In genomic region chr10:24724381-24725228, GRCh38 we compare ENCODE assay signal across 1 cellular context.
TF ChIP-seq lines count a peak whose summit lies in the region.

No MANE protein-coding gene starts in this region.

TF ChIP-seq in HepG2, 621 proteins besides CTCF, POLR2A, EP300 and RAD21 (continued from another document and continues in another):
- TF ChIP-seq, protein P1, sequence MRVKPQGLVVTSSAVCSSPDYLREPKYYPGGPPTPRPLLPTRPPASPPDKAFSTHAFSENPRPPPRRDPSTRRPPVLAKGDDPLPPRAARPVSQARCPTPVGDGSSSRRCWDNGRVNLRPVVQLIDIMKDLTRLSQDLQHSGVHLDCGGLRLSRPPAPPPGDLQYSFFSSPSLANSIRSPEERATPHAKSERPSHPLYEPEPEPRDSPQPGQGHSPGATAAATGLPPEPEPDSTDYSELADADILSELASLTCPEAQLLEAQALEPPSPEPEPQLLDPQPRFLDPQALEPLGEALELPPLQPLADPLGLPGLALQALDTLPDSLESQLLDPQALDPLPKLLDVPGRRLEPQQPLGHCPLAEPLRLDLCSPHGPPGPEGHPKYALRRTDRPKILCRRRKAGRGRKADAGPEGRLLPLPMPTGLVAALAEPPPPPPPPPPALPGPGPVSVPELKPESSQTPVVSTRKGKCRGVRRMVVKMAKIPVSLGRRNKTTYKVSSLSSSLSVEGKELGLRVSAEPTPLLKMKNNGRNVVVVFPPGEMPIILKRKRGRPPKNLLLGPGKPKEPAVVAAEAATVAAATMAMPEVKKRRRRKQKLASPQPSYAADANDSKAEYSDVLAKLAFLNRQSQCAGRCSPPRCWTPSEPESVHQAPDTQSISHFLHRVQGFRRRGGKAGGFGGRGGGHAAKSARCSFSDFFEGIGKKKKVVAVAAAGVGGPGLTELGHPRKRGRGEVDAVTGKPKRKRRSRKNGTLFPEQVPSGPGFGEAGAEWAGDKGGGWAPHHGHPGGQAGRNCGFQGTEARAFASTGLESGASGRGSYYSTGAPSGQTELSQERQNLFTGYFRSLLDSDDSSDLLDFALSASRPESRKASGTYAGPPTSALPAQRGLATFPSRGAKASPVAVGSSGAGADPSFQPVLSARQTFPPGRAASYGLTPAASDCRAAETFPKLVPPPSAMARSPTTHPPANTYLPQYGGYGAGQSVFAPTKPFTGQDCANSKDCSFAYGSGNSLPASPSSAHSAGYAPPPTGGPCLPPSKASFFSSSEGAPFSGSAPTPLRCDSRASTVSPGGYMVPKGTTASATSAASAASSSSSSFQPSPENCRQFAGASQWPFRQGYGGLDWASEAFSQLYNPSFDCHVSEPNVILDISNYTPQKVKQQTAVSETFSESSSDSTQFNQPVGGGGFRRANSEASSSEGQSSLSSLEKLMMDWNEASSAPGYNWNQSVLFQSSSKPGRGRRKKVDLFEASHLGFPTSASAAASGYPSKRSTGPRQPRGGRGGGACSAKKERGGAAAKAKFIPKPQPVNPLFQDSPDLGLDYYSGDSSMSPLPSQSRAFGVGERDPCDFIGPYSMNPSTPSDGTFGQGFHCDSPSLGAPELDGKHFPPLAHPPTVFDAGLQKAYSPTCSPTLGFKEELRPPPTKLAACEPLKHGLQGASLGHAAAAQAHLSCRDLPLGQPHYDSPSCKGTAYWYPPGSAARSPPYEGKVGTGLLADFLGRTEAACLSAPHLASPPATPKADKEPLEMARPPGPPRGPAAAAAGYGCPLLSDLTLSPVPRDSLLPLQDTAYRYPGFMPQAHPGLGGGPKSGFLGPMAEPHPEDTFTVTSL (CRISPR knock-in tag; IDR thresholded peaks at IDR 0.05; ENCODE audit: borderline replicate concordance): no peak
- TF ChIP-seq HMG20A (CRISPR knock-in tag; IDR thresholded peaks at IDR 0.05; ENCODE audit: borderline replicate concordance) (no peak), ZNF451 (CRISPR knock-in tag; IDR thresholded peaks at IDR 0.05) (no peak), GATA4 (IDR thresholded peaks at IDR 0.05; ENCODE audit: borderline replicate concordance, low read depth) (peak; percentile 78), ZNF441 (CRISPR knock-in tag; IDR thresholded peaks at IDR 0.05; ENCODE audit: borderline replicate concordance) (no peak), KLF9 (CRISPR knock-in tag; IDR thresholded peaks at IDR 0.05; ENCODE audit: low read depth) (no peak), RERE (CRISPR knock-in tag; IDR thresholded peaks at IDR 0.05; ENCODE audit: low read depth) (no peak), KLF11 (CRISPR knock-in tag; IDR thresholded peaks at IDR 0.05) (no peak), ESRRA (CRISPR knock-in tag; IDR thresholded peaks at IDR 0.05; ENCODE audit: low read depth) (no peak), REST (IDR thresholded peaks at IDR 0.05; ENCODE audit: borderline replicate concordance in 1 of 2, low read depth in 1 of 2, low read length in 2 of 2) (peak in 1 of 2 experiments; percentile 28; a peak in 1 of 4 replicates), MXD4 (CRISPR knock-in tag; IDR thresholded peaks at IDR 0.05) (peak; percentile 29; the same call in 1 of the 2 replicates), ZNF773 (CRISPR knock-in tag; IDR thresholded peaks at IDR 0.05; ENCODE audit: borderline replicate concordance) (peak; percentile 64; the same call in 1 of the 2 replicates), MTA1 (CRISPR knock-in tag; IDR thresholded peaks at IDR 0.05; ENCODE audit: borderline replicate concordance) (no peak), GABPA (IDR thresholded peaks at IDR 0.05; ENCODE audit: low read depth, low read length) (no peak), GABPA (CRISPR knock-in tag; IDR thresholded peaks at IDR 0.05; ENCODE audit: low read depth) (no peak), HMGA1 (CRISPR knock-in tag; conservative IDR thresholded peaks at IDR 0.05) (no peak), BCL6 (CRISPR knock-in tag; IDR thresholded peaks at IDR 0.05) (peak; percentile 11; the same call in 1 of the 2 replicates), TAF1 (CRISPR knock-in tag; IDR thresholded peaks at IDR 0.05) (peak; percentile 84), RNF2 (conservative IDR thresholded peaks at IDR 0.05; ENCODE audit: low read depth) (no peak), SOX13 (IDR thresholded peaks at IDR 0.05) (no peak), SOX13 (CRISPR knock-in tag; conservative IDR thresholded peaks at IDR 0.05 in 1 of 2, IDR thresholded peaks at IDR 0.05 in 1 of 2) (no peak; a peak in 1 of 4 replicates), HNRNPH1 (optimal IDR thresholded peaks at IDR 0.05; ENCODE audit: low read depth, low read length) (no peak), MTF1 (CRISPR knock-in tag; IDR thresholded peaks at IDR 0.05) (no peak), ZNF792 (CRISPR knock-in tag; IDR thresholded peaks at IDR 0.05) (0 out of 2 replicates have a peak, but pooled peaks have one; percentile 55), ZNF205 (CRISPR knock-in tag; IDR thresholded peaks at IDR 0.05) (no peak), TGIF2 (CRISPR knock-in tag; IDR thresholded peaks at IDR 0.05) (no peak), ZNF431 (CRISPR knock-in tag; IDR thresholded peaks at IDR 0.05; ENCODE audit: borderline replicate concordance, low read depth) (no peak), ZNF776 (CRISPR knock-in tag; IDR thresholded peaks at IDR 0.05) (no peak; the same call in 1 of the 2 replicates), ZNF720 (CRISPR knock-in tag; IDR thresholded peaks at IDR 0.05) (no peak), NFE2 (CRISPR knock-in tag; IDR thresholded peaks at IDR 0.05) (no peak), CEBPG (CRISPR knock-in tag; IDR thresholded peaks at IDR 0.05) (peak; percentile 31), GABPB1 (CRISPR knock-in tag; IDR thresholded peaks at IDR 0.05) (peak; percentile 66), NCOA1 (CRISPR knock-in tag; IDR thresholded peaks at IDR 0.05) (no peak), PRPF4 (IDR thresholded peaks at IDR 0.05; ENCODE audit: low read depth, low read length, poor library complexity, severe bottlenecking) (no peak), ZFP36 (IDR thresholded peaks at IDR 0.05; ENCODE audit: borderline replicate concordance, low read depth, low read length, partially characterized antibody) (no peak), ZNF333 (CRISPR knock-in tag; IDR thresholded peaks at IDR 0.05; ENCODE audit: borderline replicate concordance) (0 out of 2 replicates have a peak, but pooled peaks have one; percentile 56), ZSCAN29 (CRISPR knock-in tag; conservative IDR thresholded peaks at IDR 0.05) (no peak), FOXA3 (CRISPR knock-in tag; IDR thresholded peaks at IDR 0.05) (peak; percentile 4; the same call in 1 of the 2 replicates), ZNF496 (CRISPR knock-in tag; IDR thresholded peaks at IDR 0.05; ENCODE audit: insufficient replicate concordance) (no peak), ZNF775 (CRISPR knock-in tag; IDR thresholded peaks at IDR 0.05; ENCODE audit: borderline replicate concordance) (no peak), THRA (CRISPR knock-in tag; IDR thresholded peaks at IDR 0.05; ENCODE audit: borderline replicate concordance) (no peak), PHF21A (CRISPR knock-in tag; IDR thresholded peaks at IDR 0.05) (peak; percentile 68), RAD51 (IDR thresholded peaks at IDR 0.05; ENCODE audit: borderline replicate concordance) (no peak), GLI4 (CRISPR knock-in tag; IDR thresholded peaks at IDR 0.05; ENCODE audit: borderline replicate concordance) (no peak), ZNF34 (CRISPR knock-in tag; IDR thresholded peaks at IDR 0.05; ENCODE audit: borderline replicate concordance) (no peak), ZNF430 (CRISPR knock-in tag; IDR thresholded peaks at IDR 0.05) (no peak), NFIB (CRISPR knock-in tag; IDR thresholded peaks at IDR 0.05; ENCODE audit: borderline replicate concordance) (no peak), ZNF180 (CRISPR knock-in tag; IDR thresholded peaks at IDR 0.05; ENCODE audit: borderline replicate concordance, low read depth) (no peak)
- TF ChIP-seq, protein P2, sequence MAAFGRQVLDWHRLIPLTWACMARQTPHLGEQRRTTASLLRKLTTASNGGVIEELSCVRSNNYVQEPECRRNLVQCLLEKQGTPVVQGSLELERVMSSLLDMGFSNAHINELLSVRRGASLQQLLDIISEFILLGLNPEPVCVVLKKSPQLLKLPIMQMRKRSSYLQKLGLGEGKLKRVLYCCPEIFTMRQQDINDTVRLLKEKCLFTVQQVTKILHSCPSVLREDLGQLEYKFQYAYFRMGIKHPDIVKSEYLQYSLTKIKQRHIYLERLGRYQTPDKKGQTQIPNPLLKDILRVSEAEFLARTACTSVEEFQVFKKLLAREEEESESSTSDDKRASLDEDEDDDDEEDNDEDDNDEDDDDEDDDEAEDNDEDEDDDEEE (CRISPR knock-in tag; IDR thresholded peaks at IDR 0.05): peak; percentile 71; the same call in 1 of the 2 replicates
- TF ChIP-seq, protein P3, sequence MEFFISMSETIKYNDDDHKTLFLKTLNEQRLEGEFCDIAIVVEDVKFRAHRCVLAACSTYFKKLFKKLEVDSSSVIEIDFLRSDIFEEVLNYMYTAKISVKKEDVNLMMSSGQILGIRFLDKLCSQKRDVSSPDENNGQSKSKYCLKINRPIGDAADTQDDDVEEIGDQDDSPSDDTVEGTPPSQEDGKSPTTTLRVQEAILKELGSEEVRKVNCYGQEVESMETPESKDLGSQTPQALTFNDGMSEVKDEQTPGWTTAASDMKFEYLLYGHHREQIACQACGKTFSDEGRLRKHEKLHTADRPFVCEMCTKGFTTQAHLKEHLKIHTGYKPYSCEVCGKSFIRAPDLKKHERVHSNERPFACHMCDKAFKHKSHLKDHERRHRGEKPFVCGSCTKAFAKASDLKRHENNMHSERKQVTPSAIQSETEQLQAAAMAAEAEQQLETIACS (CRISPR knock-in tag; IDR thresholded peaks at IDR 0.05): no peak
- TF ChIP-seq, protein P4, sequence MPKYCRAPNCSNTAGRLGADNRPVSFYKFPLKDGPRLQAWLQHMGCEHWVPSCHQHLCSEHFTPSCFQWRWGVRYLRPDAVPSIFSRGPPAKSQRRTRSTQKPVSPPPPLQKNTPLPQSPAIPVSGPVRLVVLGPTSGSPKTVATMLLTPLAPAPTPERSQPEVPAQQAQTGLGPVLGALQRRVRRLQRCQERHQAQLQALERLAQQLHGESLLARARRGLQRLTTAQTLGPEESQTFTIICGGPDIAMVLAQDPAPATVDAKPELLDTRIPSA (CRISPR knock-in tag; IDR thresholded peaks at IDR 0.05; ENCODE audit: borderline replicate concordance): 0 out of 2 replicates have a peak, but pooled peaks have one; percentile 33
